In genomic region chr11:61955416-61956135, GRCh38 we compare ENCODE assay signal across 8 cellular contexts. TPM values are rescaled to one million over a fixed set of nuclear protein-coding genes. Genes with fewer than 3 reads are reported as not detected.
DNase-seq lines count a peak whose midpoint lies in the region; ATAC-seq, FAIRE-seq and TF ChIP-seq lines count a peak whose summit lies in the region.

No MANE protein-coding gene starts in this region.

- H3K27me3 ChIP-seq in HUES6 (ENCODE audit: control insufficient read depth, insufficient read depth, low read length), result peaks cover 29% of the 10 kb centered on the region

- DNase-seq in 8988T, result peak; percentile 18
- peak; percentile 31 for DNase-seq in dermis blood vessel endothelial cell
- DNase-seq in NCI-H1048 (lab: John Stamatoyannopoulos, UW), result no peak
- no peak for DNase-seq in GM12892 (ENCODE audit: insufficient read length)

- no peaks in the 10 kb centered on the region for H3K36me3 ChIP-seq in HUES6 (ENCODE audit: control insufficient read depth, insufficient read depth, low read length)
- no peaks in the 10 kb centered on the region for H3K36me3 ChIP-seq in mesodermal cell (ENCODE audit: control insufficient read depth, insufficient read depth, low read length)
- no peaks in the 10 kb centered on the region for H3K36me3 ChIP-seq in urinary bladder (ENCODE audit: insufficient read depth)

- H3K9me3 ChIP-seq in HUES6 (ENCODE audit: control insufficient read depth, insufficient read depth, low read depth, low read length) (no peaks in the 10 kb centered on the region), mesodermal cell (ENCODE audit: control insufficient read depth, low read length) (no peaks in the 10 kb centered on the region)

- peak overlapping the region; percentile 48 for H3K4me3 ChIP-seq in HUES6 (ENCODE audit: low read depth, low read length)
- H3K4me3 ChIP-seq in mesodermal cell (ENCODE audit: extremely low read depth, insufficient read depth, low read length, poor library complexity, severe bottlenecking), result peak overlapping the region; percentile 16
- peak overlapping the region; percentile 33 for H3K4me3 ChIP-seq in urinary bladder (ENCODE audit: low read depth, low read length)

- no peak for FAIRE-seq in GM12892 (lab: Jason Lieb, UNC)

- TF ChIP-seq POLR2A in GM12892 (IDR thresholded peaks at IDR 0.05; ENCODE audit: low read depth, low read length), result no peak

- H3K27ac ChIP-seq in HUES6 (ENCODE audit: low read depth, low read length) (no peak overlapping the region), mesodermal cell (ENCODE audit: low read depth, low read length, severe bottlenecking) (no peak overlapping the region), urinary bladder (ENCODE audit: low read depth) (peak overlapping the region; percentile 66)

- H3K4me1 ChIP-seq in HUES6 (ENCODE audit: control insufficient read depth, insufficient read depth, low read length) (0 out of 2 replicates have a peak, but pooled peaks cover 9% of the 10 kb centered on the region), mesodermal cell (ENCODE audit: control insufficient read depth, insufficient read depth, low read length, poor library complexity, severe bottlenecking) (no peaks in the 10 kb centered on the region), urinary bladder (ENCODE audit: insufficient read depth) (no peaks in the 10 kb centered on the region)

- no peak overlapping the region for H3K9ac ChIP-seq in HUES6 (ENCODE audit: low read length)

- no peak for ATAC-seq in HG02981 (IDR thresholded peaks at IDR 0.05; ENCODE audit: unreplicated experiment)

- WGBS in mesodermal cell (ENCODE audit: insufficient coverage in 2 of 2), 2 experiments, result 10 to 13% methylated on average over 46 to 55 of the region's 56 CpGs
- WGBS in urinary bladder, result 5% methylated on average over 56 of the region's 56 CpGs

RNA-seq across cellular contexts. Expression of gene BEST1, which starts 5.4 kb away (rescaled TPM):
- total RNA-seq in dermis blood vessel endothelial cell, result 0.05 TPM in 1 of 2 replicates, not detected in the other
- polyA plus RNA-seq in mesodermal cell (2013, experiment 1 of 2), result 0.55 TPM
- 0.35 TPM for polyA plus RNA-seq in mesodermal cell (2013, experiment 2 of 2)
- total RNA-seq in urinary bladder, result 2.0 TPM
- polyA plus RNA-seq in urinary bladder, result 6.7 TPM
- 1.1 TPM for polyA plus RNA-seq in GM12892 (2012; ENCODE audit: missing spikeins)

RNA-seq across cellular contexts. Expression of gene FTH1, which starts 11.9 kb away (rescaled TPM):
- 742 and 1,944 TPM in 2 replicates for total RNA-seq in dermis blood vessel endothelial cell
- polyA plus RNA-seq in mesodermal cell (2013, experiment 1 of 2), result 1,624 TPM
- 1,415 TPM for polyA plus RNA-seq in mesodermal cell (2013, experiment 2 of 2)
- 523 TPM for total RNA-seq in urinary bladder
- polyA plus RNA-seq in urinary bladder, result 5,662 TPM
- 1,700 TPM for polyA plus RNA-seq in GM12892 (2012; ENCODE audit: missing spikeins)

RNA-seq across cellular contexts. Expression of gene RAB3IL1, which starts 38.2 kb away (rescaled TPM):
- total RNA-seq in dermis blood vessel endothelial cell (9.0 and 9.9 TPM in 2 replicates), urinary bladder (13.0 TPM)
- 6.9 TPM for polyA plus RNA-seq in mesodermal cell (2013, experiment 1 of 2)
- 5.0 TPM for polyA plus RNA-seq in mesodermal cell (2013, experiment 2 of 2)
- 30.6 TPM for polyA plus RNA-seq in urinary bladder
- not detected for polyA plus RNA-seq in GM12892 (2012; ENCODE audit: missing spikeins)

Comparison
In these comparisons a context has a peak if more than half of its experiments do, and no peak if none do; other contexts are left out.
1. DNase-seq: peak in 8988T (single experiment) and dermis blood vessel endothelial cell (single experiment); none in NCI-H1048 (single experiment) and GM12892 (single experiment).
2. Peak in every context shown above with its lines, with median percentiles within 50 percentile points of each other: H3K4me3 ChIP-seq.